1 cellular context compared by ENCODE assay signal in the genomic region with DNA sequence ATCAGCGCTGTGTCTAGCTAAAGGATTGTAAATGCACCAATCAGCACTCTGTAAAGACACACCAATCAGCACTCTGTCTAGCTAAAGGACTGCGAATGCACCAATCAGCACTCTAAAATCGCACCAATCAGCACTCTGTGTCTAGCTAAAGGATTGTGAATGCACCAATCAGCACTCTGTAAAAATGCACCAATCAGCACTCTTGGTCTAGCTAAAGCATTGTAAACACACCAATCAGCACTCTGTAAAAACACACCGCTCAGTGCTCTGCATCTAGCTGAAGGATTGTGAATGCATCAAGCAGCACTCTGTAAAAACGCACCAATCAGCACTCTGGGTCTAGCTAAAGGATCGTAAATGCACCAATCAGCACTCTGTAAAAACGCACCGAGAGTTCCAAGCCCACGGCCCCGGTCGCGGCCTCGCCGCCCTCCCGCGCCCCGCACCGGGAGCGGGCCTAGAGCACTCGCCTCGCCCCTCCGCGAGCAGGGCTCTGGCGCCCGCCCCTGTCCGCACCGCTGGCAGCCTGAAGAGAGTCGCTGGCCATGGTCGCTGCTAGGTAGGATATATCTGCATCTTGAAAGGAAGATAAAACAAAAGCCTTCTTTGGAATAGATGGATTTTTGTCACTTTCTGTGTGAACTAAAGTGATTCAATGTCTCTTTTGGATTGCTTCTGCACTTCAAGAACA. TPM values are rescaled to one million over a fixed set of nuclear protein-coding genes. Genes with fewer than 3 reads are reported as not detected.
"Had no signal": no experiment of that assay in that cellular context is flagged by ENCODE, and none has a peak within 500 bp of the region (broad histone marks: within the 10 kb centered on the region; RNA-seq: fewer than 3 reads in every experiment).

No MANE protein-coding gene starts in this region.

RNA-seq across cellular contexts. Expression of gene SPATA6, which starts 36.5 kb away (rescaled TPM):
- total RNA-seq: PC-9 had no signal
